In the genomic region with DNA sequence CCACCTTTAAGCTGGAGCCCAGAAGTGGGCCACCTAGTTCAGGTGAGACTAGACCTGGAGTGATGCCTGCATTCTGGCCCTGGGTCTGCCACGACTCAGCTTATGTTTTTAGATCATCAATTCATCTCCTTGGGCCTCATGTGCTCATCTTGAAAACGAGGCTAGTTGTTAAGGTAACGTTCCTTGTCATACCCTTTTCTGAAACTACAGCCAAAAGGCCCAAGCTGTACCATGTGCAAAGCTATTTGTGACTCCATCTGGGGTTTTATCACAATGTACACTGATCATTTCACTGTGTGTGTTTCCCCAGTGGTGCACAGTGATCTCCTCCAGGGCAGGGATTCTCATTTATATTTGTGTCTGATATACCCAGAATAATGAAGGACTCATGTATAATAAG, we compare ENCODE assay signal across 13 cellular contexts.
DNase-seq lines count a peak whose midpoint lies in the region; ATAC-seq, FAIRE-seq and TF ChIP-seq lines count a peak whose summit lies in the region.
"Had no signal": no experiment of that assay in that cellular context is flagged by ENCODE, and none has a peak within 500 bp of the region (broad histone marks: within the 10 kb centered on the region; RNA-seq: fewer than 3 reads in every experiment).

No MANE protein-coding gene starts in this region.

- peaks cover 0 to 6% (median 0%) of the 10 kb centered on the region in 5 donors for H3K9me3 Mint-ChIP-seq in CD8-positive, alpha-beta memory T cell
- H3K9me3 Mint-ChIP-seq: HFFc6 had no signal

- no peaks in the 10 kb centered on the region for H4K20me1 ChIP-seq in endothelial cell of umbilical vein (replicated peaks; ENCODE audit: control insufficient read depth, extremely low read depth, insufficient read depth, low read length)
- H4K20me1 ChIP-seq: BLaER1 had no signal

- peaks cover 11% of the 10 kb centered on the region for H3K4me1 ChIP-seq in endothelial cell of umbilical vein (ENCODE audit: control insufficient read depth, extremely low read depth, insufficient read depth, low read length)
- no peaks in the 10 kb centered on the region for H3K4me1 ChIP-seq in mesodermal cell (ENCODE audit: control insufficient read depth, insufficient read depth, low read length, poor library complexity, severe bottlenecking)
- no peaks in the 10 kb centered on the region for H3K4me1 ChIP-seq in left lung
- H3K4me1 ChIP-seq in CD8-positive, alpha-beta memory T cell (ENCODE audit: insufficient read depth, low read length): no peaks in the 10 kb centered on the region
- H3K4me1 ChIP-seq: A549 had no signal

- DNase-seq in endothelial cell of umbilical vein (ENCODE audit: low read depth, low spot score) (no peak), left lobe of liver (ENCODE audit: low spot score) (peak; percentile 18), NCI-H2227 treated with DMSO at 0.1 percent for 48 hours (lab: John Stamatoyannopoulos, UW) (no peak), left lung (no peak)
- DNase-seq in stimulated activated CD8-positive, alpha-beta memory T cell treated with anti-CD3 and anti-CD28 coated beads, Interleukin-4, amount 100 ng/mL, for 48 hours: peak; percentile 1
- no peak for DNase-seq in CD8-positive, alpha-beta memory T cell
- DNase-seq: DMS 273 treated with DMSO at 0.1 percent for 48 hours, HCEC 1CT, HFFc6 had no signal

- H3K4me1 Mint-ChIP-seq in CD8-positive, alpha-beta memory T cell: no peaks in the 10 kb centered on the region

- peak; percentile 18 for FAIRE-seq in endothelial cell of umbilical vein (lab: Jason Lieb, UNC)
- FAIRE-seq: A549 had no signal

- CTCF ChIA-PET in endothelial cell of umbilical vein (lab: Charles Lee): interaction anchor here (0.9 to 2.4 kb wide), 6 partner anchors 8 to 377 kb away, joined by 3 to 7 read pairs (median 4); a partner anchor contains a TSS
- CTCF ChIA-PET in CD8-positive, alpha-beta memory T cell (lab: Charles Lee): no interaction called here

- TF ChIP-seq CTCF in endothelial cell of umbilical vein (IDR thresholded peaks at IDR 0.05; ENCODE audit: extremely low read depth in 1 of 2, insufficient read depth in 1 of 2, low read depth in 1 of 2, low read length in 2 of 2) (no peak), left lung (IDR thresholded peaks at IDR 0.05) (no peak)

- TF ChIP-seq POLR2A in endothelial cell of umbilical vein (IDR thresholded peaks at IDR 0.05; ENCODE audit: low read depth, low read length): no peak

- no peak overlapping the region for H3K27ac Mint-ChIP-seq in CD8-positive, alpha-beta memory T cell
- H3K27ac Mint-ChIP-seq: HFFc6 had no signal

- H3K4me2 ChIP-seq in endothelial cell of umbilical vein (ENCODE audit: insufficient read depth, low read length): no peak overlapping the region
- H3K4me2 ChIP-seq: A549, BLaER1 had no signal

- BruUV-seq in endothelial cell of umbilical vein (replicated peaks; lab: Mats Ljungman, UMichigan): TSS peak; percentile 98

- WGBS in mesodermal cell (ENCODE audit: insufficient coverage in 2 of 2), 2 experiments: 90 to 100% methylated on average over 3 of the region's 3 CpGs

- H3K4me3 Mint-ChIP-seq in CD8-positive, alpha-beta memory T cell: no peak overlapping the region
- H3K4me3 Mint-ChIP-seq: HFFc6 had no signal

- H3K79me2 ChIP-seq in endothelial cell of umbilical vein (ENCODE audit: control insufficient read depth, insufficient read depth, low read length): no peaks in the 10 kb centered on the region

- ATAC-seq in left lobe of liver: no peak
- ATAC-seq in HG03432 (IDR thresholded peaks at IDR 0.05; ENCODE audit: unreplicated experiment): no peak
- no peak for ATAC-seq in left lung
- ATAC-seq: A549 had no signal

- no peaks in the 10 kb centered on the region for H3K36me3 ChIP-seq in endothelial cell of umbilical vein (ENCODE audit: control insufficient read depth in 2 of 2, extremely low read depth in 1 of 2, insufficient read depth in 2 of 2, low read length in 2 of 2)
- H3K36me3 ChIP-seq in mesodermal cell (ENCODE audit: control insufficient read depth, insufficient read depth, low read length): no peaks in the 10 kb centered on the region
- H3K36me3 ChIP-seq in left lung: no peaks in the 10 kb centered on the region
- H3K36me3 ChIP-seq in CD8-positive, alpha-beta memory T cell (ENCODE audit: insufficient read depth, low read length): no peaks in the 10 kb centered on the region

- peaks cover 4 to 11% of the 10 kb centered on the region in 2 donors for H3K27me3 Mint-ChIP-seq in CD8-positive, alpha-beta memory T cell

- dilution Hi-C loops in endothelial cell of umbilical vein (cut with MboI; ENCODE audit: extremely low pct_ligation_motif_present, low sequenced_read_pairs): no loop called here

- intact Hi-C loops in endothelial cell of umbilical vein (cut with micrococcal nuclease): loop anchor here (2.0 to 5.0 kb wide), 4 partner anchors 50 to 370 kb away; no protein-coding TSS in a partner anchor
- intact Hi-C loops in left lung (cut with DNase I): no loop called here

- H2AFZ ChIP-seq in endothelial cell of umbilical vein (ENCODE audit: low read depth, low read length): peak overlapping the region; percentile 6

- peak overlapping the region; percentile 69 for H3K27ac ChIP-seq in endothelial cell of umbilical vein (ENCODE audit: insufficient read depth, low read depth, low read length)
- peak overlapping the region; percentile 43 for H3K27ac ChIP-seq in mesodermal cell (ENCODE audit: low read depth, low read length, severe bottlenecking)
- H3K27ac ChIP-seq in left lung: no peak overlapping the region
- no peak overlapping the region for H3K27ac ChIP-seq in CD8-positive, alpha-beta memory T cell (ENCODE audit: low read depth, low read length)
- H3K27ac ChIP-seq: A549, BLaER1 had no signal

- no peaks in the 10 kb centered on the region for H3K36me3 Mint-ChIP-seq in CD8-positive, alpha-beta memory T cell

- POLR2A ChIA-PET in endothelial cell of umbilical vein (lab: Charles Lee): interaction anchor here (1.2 kb wide), 1 partner anchor 75 kb away, joined by 4 read pairs; no protein-coding TSS in a partner anchor
- POLR2A ChIA-PET in CD8-positive, alpha-beta memory T cell (lab: Charles Lee): no interaction called here

- H3K9me3 ChIP-seq in endothelial cell of umbilical vein (replicated peaks; ENCODE audit: control insufficient read depth, insufficient read depth, low read length) (no peaks in the 10 kb centered on the region), mesodermal cell (ENCODE audit: control insufficient read depth, low read length) (no peaks in the 10 kb centered on the region), left lung (no peaks in the 10 kb centered on the region)
- H3K9me3 ChIP-seq in CD8-positive, alpha-beta memory T cell (ENCODE audit: low read length): no peaks in the 10 kb centered on the region

- H3K4me3 ChIP-seq in endothelial cell of umbilical vein (replicated peaks in 1 of 3; ENCODE audit: insufficient read depth in 1 of 3, low read depth in 1 of 3, low read length in 3 of 3): no peak overlapping the region
- H3K4me3 ChIP-seq in mesodermal cell (ENCODE audit: extremely low read depth, insufficient read depth, low read length, poor library complexity, severe bottlenecking): no peak overlapping the region
- H3K4me3 ChIP-seq in left lung: no peak overlapping the region
- no peak overlapping the region for H3K4me3 ChIP-seq in CD8-positive, alpha-beta memory T cell (ENCODE audit: low read length)
- H3K4me3 ChIP-seq: A549, BLaER1 had no signal

- peak overlapping the region; percentile 7 for H3K9ac ChIP-seq in endothelial cell of umbilical vein (replicated peaks; ENCODE audit: extremely low read depth, insufficient read depth, low read length)
- H3K9ac ChIP-seq: BLaER1 had no signal

- H3K27me3 ChIP-seq in endothelial cell of umbilical vein (ENCODE audit: control insufficient read depth in 2 of 2, insufficient read depth in 2 of 2, low read length in 2 of 2) (no peaks in the 10 kb centered on the region), left lung (no peaks in the 10 kb centered on the region)
- H3K27me3 ChIP-seq in CD8-positive, alpha-beta memory T cell (ENCODE audit: insufficient read depth, low read length, poor library complexity, severe bottlenecking): no peaks in the 10 kb centered on the region
- H3K27me3 ChIP-seq: BLaER1 had no signal

- H3K9me1 ChIP-seq in endothelial cell of umbilical vein (replicated peaks; ENCODE audit: control insufficient read depth, extremely low read depth, insufficient read depth, low read length): no peaks in the 10 kb centered on the region

TF ChIP-seq in endothelial cell of umbilical vein, 7 proteins besides CTCF, POLR2A, EP300 and RAD21:
- TF ChIP-seq, protein P1, sequence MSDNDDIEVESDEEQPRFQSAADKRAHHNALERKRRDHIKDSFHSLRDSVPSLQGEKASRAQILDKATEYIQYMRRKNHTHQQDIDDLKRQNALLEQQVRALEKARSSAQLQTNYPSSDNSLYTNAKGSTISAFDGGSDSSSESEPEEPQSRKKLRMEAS (IDR thresholded peaks at IDR 0.05; ENCODE audit: insufficient read depth, insufficient read length): no peak
- no peak for TF ChIP-seq EZH2 (IDR thresholded peaks at IDR 0.05; ENCODE audit: borderline replicate concordance, low read depth, low read length, severe bottlenecking)
- no peak for TF ChIP-seq GATA2 (IDR thresholded peaks at IDR 0.05; ENCODE audit: insufficient read depth, insufficient read length, low read depth, low read length)
- TF ChIP-seq MYC (IDR thresholded peaks at IDR 0.05; ENCODE audit: low read depth, low read length): no peak
- TF ChIP-seq JUN (IDR thresholded peaks at IDR 0.05; ENCODE audit: borderline replicate concordance, insufficient read depth, insufficient read length, low read depth): no peak

Comparison
In these comparisons a context has a peak if more than half of its experiments do, and no peak if none do; other contexts are left out.
1. DNase-seq: peak in left lobe of liver (single experiment) and stimulated activated CD8-positive, alpha-beta memory T cell treated with anti-CD3 and anti-CD28 coated beads, Interleukin-4, amount 100 ng/mL, for 48 hours (single experiment); none in endothelial cell of umbilical vein (single experiment), NCI-H2227 treated with DMSO at 0.1 percent for 48 hours (single experiment), left lung (0 of 2) and CD8-positive, alpha-beta memory T cell (0 of 5).
2. H3K27ac ChIP-seq: peak in endothelial cell of umbilical vein (single experiment) and mesodermal cell (single experiment); none in left lung (0 of 2) and CD8-positive, alpha-beta memory T cell (single experiment).